ENCODE assay signal across 25 cellular contexts in the genomic region with DNA sequence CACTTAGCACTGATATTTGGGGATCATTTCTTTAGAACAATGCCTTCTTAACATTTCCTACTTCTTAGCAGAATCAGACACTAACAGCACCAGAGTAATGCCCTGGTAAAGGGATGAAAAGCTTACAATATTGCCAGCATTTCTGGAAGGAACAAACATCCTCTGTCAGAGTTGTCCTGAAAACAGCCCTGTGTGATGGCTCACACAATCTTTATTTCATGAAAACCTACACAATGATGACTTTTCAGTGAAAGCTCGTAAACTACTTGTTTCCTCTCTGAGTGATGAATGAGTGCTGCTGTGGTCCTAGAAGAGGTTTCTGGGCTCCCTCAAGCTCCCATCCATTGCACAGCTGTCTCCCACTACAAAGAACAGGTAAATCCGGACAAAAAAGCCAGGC. TPM values are rescaled to one million over a fixed set of nuclear protein-coding genes. Genes with fewer than 3 reads are reported as not detected.
"Had no signal": no experiment of that assay in that cellular context is flagged by ENCODE, and none has a peak within 500 bp of the region (broad histone marks: within the 10 kb centered on the region; RNA-seq: fewer than 3 reads in every experiment).

No MANE protein-coding gene starts in this region.

- DNase-seq: activated CD4-positive, alpha-beta memory T cell treated with anti-CD3 and anti-CD28 coated beads for 36 hours; activated CD4-positive, alpha-beta T cell treated with anti-CD3 and anti-CD28 coated beads, Interleukin-2, amount 10 ng/mL, durations not matched to agents 24 days and 14 days; activated CD4-positive, CD25-positive, alpha-beta regulatory T cell treated with anti-CD3 and anti-CD28 coated beads, Interleukin-2, amount 50 U/mL, for 72 hours; activated CD8-positive, alpha-beta memory T cell treated with anti-CD3 and anti-CD28 coated beads, Interleukin-2, amount 50 U/mL, for 4 hours; activated effector memory CD4-positive, alpha-beta T cell treated with anti-CD3 and anti-CD28 coated beads, Interleukin-2, amount 50 U/mL, for 16 hours; activated naive CD4-positive, alpha-beta T cell treated with anti-CD3 and anti-CD28 coated beads for 36 hours; activated naive CD8-positive, alpha-beta T cell treated with anti-CD3 and anti-CD28 coated beads for 36 hours; activated T-cell treated with anti-CD3 and anti-CD28 coated beads, Interleukin-2, amount 50 U/mL, for 1 hour; adrenal gland; aorta; foreskin fibroblast; left ventricle myocardium inferior; ovary; stimulated activated CD4-positive, alpha-beta T cell treated with anti-CD3 and anti-CD28 coated beads, Interleukin-15, amount 100 ng/mL, for 24 hours; stimulated activated CD4-positive, alpha-beta T cell treated with anti-CD3 and anti-CD28 coated beads, Interleukin-2, amount 100 ng/mL, for 24 hours; stimulated activated naive CD4-positive, alpha-beta T cell; T-helper 2 cell; trophoblast cell had no signal

- H3K36me3 ChIP-seq: adrenal gland, left ventricle myocardium inferior, ovary, prostate gland had no signal

- ATAC-seq: esophagus mucosa had no signal

- H3K27me3 ChIP-seq: adrenal gland, ovary had no signal

- H3K4me1 ChIP-seq: adrenal gland, left ventricle myocardium inferior, prostate gland had no signal

- H3K9me3 ChIP-seq: adrenal gland, left ventricle myocardium inferior, ovary, prostate gland had no signal

- H3K4me3 ChIP-seq: adrenal gland, left ventricle myocardium inferior, lung, ovary, prostate gland had no signal

- H3K27ac ChIP-seq: adrenal gland, left ventricle myocardium inferior, ovary, prostate gland had no signal

- FAIRE-seq: islet of Langerhans, urothelium cell line had no signal

RNA-seq across cellular contexts. Expression of a gene that starts 52.8 kb away (rescaled TPM):
- total RNA-seq: activated CD4-positive, alpha-beta memory T cell treated with anti-CD3 and anti-CD28 coated beads for 36 hours; activated CD8-positive, alpha-beta memory T cell treated with anti-CD3 and anti-CD28 coated beads for 36 hours; activated naive CD8-positive, alpha-beta T cell treated with anti-CD3 and anti-CD28 coated beads for 36 hours; activated T-helper 1 cell treated with anti-CD3 and anti-CD28 coated beads, Interleukin-12 subunit alpha, Interleukin-12 subunit beta, Interleukin-2, Interleukin-4 antibody, amounts not matched to agents 30 ng/mL and 10 ng/mL and 1 ng/mL, durations not matched to agents 14 hours and 24 hours and 36 hours had no signal
